9 cellular contexts compared by ENCODE assay signal in the genomic region with DNA sequence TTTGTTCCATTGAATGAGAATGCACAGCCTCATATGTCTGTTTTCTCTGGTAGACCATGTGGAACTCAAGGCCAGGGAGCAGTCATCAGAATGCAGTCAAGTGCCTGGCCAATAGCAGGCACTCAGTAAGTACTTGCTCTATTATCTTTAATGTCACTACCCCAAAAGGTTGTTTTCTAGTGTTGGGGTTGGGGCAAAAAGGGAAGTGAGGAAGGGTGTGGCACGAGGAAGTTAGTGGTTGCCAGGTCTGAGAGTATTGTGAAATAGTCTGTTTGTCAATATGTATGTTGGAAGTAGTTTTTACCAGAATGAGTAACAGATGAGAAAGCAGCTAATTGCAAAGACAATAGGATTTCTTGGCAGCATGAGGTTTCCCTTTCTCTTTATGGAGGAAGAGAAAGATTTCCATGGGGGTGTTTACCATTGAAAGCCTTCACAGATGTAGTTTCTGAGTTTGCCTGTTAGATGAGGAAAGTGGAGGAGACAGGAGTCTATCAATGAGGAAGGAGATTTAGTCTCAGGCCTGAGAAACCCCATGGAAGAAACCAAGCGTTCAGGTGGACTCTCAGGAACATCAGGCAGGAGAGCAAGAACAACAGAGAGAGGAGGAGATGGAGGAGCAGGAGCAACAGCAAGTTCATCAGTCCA. TPM values are rescaled to one million over a fixed set of nuclear protein-coding genes. Genes with fewer than 3 reads are reported as not detected.
A peak's percentile ranks its signal among the peaks of the same experiment; 100 is the strongest.
DNase-seq lines count a peak whose midpoint lies in the region; ATAC-seq and TF ChIP-seq lines count a peak whose summit lies in the region.
"Had no signal": no experiment of that assay in that cellular context is flagged by ENCODE, and none has a peak within 500 bp of the region (broad histone marks: within the 10 kb centered on the region; RNA-seq: fewer than 3 reads in every experiment).

No MANE protein-coding gene starts in this region.

- TF ChIP-seq POLR2A in upper lobe of left lung (IDR thresholded peaks at IDR 0.05) (no peak), testis (IDR thresholded peaks at IDR 0.05) (no peak)

- peak in 2 of 4 donors; percentile 38 to 79 for TF ChIP-seq EP300 in upper lobe of left lung (IDR thresholded peaks at IDR 0.05)

- WGBS in upper lobe of left lung, 2 donors: 34 to 42% methylated on average over 2 of the region's 2 CpGs
- WGBS in testis, 2 donors: 80 to 85% methylated on average over 2 of the region's 2 CpGs

- peak; percentile 69 for ATAC-seq in HG03039 (IDR thresholded peaks at IDR 0.05; ENCODE audit: unreplicated experiment)
- peak; percentile 62 to 78 for ATAC-seq in upper lobe of left lung (ENCODE audit: low FRiP score in 2 of 2)

- H3K27ac ChIP-seq in upper lobe of left lung (peak overlapping the region; percentile 66 to 78 (median 70)), testis (no peak overlapping the region)

- peaks cover 78% of the 10 kb centered on the region for H3K4me1 Mint-ChIP-seq in activated CD4-positive, alpha-beta T cell treated with anti-CD3 and anti-CD28 coated beads, Interleukin-2, amount 10 ng/mL, durations not matched to agents 7 days and 5 days

- no peaks in the 10 kb centered on the region for H3K9me3 Mint-ChIP-seq in activated CD4-positive, alpha-beta T cell treated with anti-CD3 and anti-CD28 coated beads, Interleukin-2, amount 10 ng/mL, durations not matched to agents 7 days and 5 days

- H3K36me3 ChIP-seq in upper lobe of left lung: peaks cover 0 to 37% (median 7%) of the 10 kb centered on the region in 4 donors
- no peaks in the 10 kb centered on the region for H3K36me3 ChIP-seq in testis (ENCODE audit: low read depth, missing control alignments)

- TF ChIP-seq CTCF in fibroblast of the aortic adventitia (IDR thresholded peaks at IDR 0.05; ENCODE audit: insufficient read depth, low read length) (no peak), upper lobe of left lung (IDR thresholded peaks at IDR 0.05) (peak in 1 of 6 experiments; percentile 6), testis (IDR thresholded peaks at IDR 0.05) (no peak)

- H3K4me1 ChIP-seq in upper lobe of left lung (peaks cover 15 to 31% (median 24%) of the 10 kb centered on the region in 4 donors), testis (peaks cover 6% of the 10 kb centered on the region)

- no peak overlapping the region for H3K4me3 ChIP-seq in fibroblast of the aortic adventitia (ENCODE audit: low read depth, low read length)
- H3K4me3 ChIP-seq in upper lobe of left lung: no peak overlapping the region
- H3K4me3 ChIP-seq in testis: no peak overlapping the region

- CTCF ChIA-PET in activated CD4-positive, alpha-beta T cell treated with anti-CD3 and anti-CD28 coated beads, Interleukin-2, amount 10 ng/mL, durations not matched to agents 7 days and 5 days (lab: Charles Lee): interaction anchor here (0.9 to 4.2 kb wide), 7 partner anchors 9 to 169 kb away, joined by 3 to 48 read pairs (median 11); no protein-coding TSS in a partner anchor

- DNase-seq in activated CD4-positive, alpha-beta T cell treated with anti-CD3 and anti-CD28 coated beads, Interleukin-2, amount 10 ng/mL, durations not matched to agents 7 days and 5 days: peak; percentile 69
- no peak for DNase-seq in activated CD4-positive, alpha-beta T cell treated with anti-CD3 and anti-CD28 coated beads for 1 hour
- DNase-seq in SIG-M5 treated with dmso at 0.1 percent for 504 hours (lab: John Stamatoyannopoulos, UW; ENCODE audit: unreplicated experiment): peak; percentile 95
- peak; percentile 53 for DNase-seq in fibroblast of the aortic adventitia (ENCODE audit: low read depth)
- DNase-seq in upper lobe of left lung: peak in 1 of 2 donors; percentile 54
- DNase-seq in testis: no peak
- no peak for DNase-seq in putamen (ENCODE audit: low spot score)

- H3K4me3 Mint-ChIP-seq in activated CD4-positive, alpha-beta T cell treated with anti-CD3 and anti-CD28 coated beads, Interleukin-2, amount 10 ng/mL, durations not matched to agents 7 days and 5 days: peak overlapping the region; percentile 56

- no peaks in the 10 kb centered on the region for H3K27me3 ChIP-seq in upper lobe of left lung
- no peaks in the 10 kb centered on the region for H3K27me3 ChIP-seq in testis

- peaks cover 93% of the 10 kb centered on the region for H3K36me3 Mint-ChIP-seq in activated CD4-positive, alpha-beta T cell treated with anti-CD3 and anti-CD28 coated beads, Interleukin-2, amount 10 ng/mL, durations not matched to agents 7 days and 5 days (ENCODE audit: low read depth)

- H3K9me3 ChIP-seq in upper lobe of left lung (no peaks in the 10 kb centered on the region), testis (no peaks in the 10 kb centered on the region)

- H3K27me3 Mint-ChIP-seq in activated CD4-positive, alpha-beta T cell treated with anti-CD3 and anti-CD28 coated beads, Interleukin-2, amount 10 ng/mL, durations not matched to agents 7 days and 5 days: no peaks in the 10 kb centered on the region

- POLR2A ChIA-PET in activated CD4-positive, alpha-beta T cell treated with anti-CD3 and anti-CD28 coated beads, Interleukin-2, amount 10 ng/mL, durations not matched to agents 7 days and 5 days (lab: Charles Lee): no interaction called here

- peak overlapping the region; percentile 88 for H3K27ac Mint-ChIP-seq in activated CD4-positive, alpha-beta T cell treated with anti-CD3 and anti-CD28 coated beads, Interleukin-2, amount 10 ng/mL, durations not matched to agents 7 days and 5 days

- intact Hi-C loops in testis (cut with DNase I; ENCODE audit: low total_unique reads): loop anchor here (10.0 kb wide), 1 partner anchor 157 kb away; no protein-coding TSS in a partner anchor

RNA-seq across cellular contexts. Expression of a gene that starts 59.6 kb away (rescaled TPM):
- 1 to 10 TPM; 1.8 to 2.3 TPM for total RNA-seq in activated CD4-positive, alpha-beta T cell treated with anti-CD3 and anti-CD28 coated beads, Interleukin-2, amount 10 ng/mL, durations not matched to agents 7 days and 5 days
- total RNA-seq in fibroblast of the aortic adventitia (ENCODE audit: low replicate concordance) (not detected in 2 replicates), upper lobe of left lung (1 to 10 TPM in 2 of 6 donors, under 1 TPM in 1, not detected in 3; 0.76 to 2.4 (median 1.7) TPM), testis (1 to 10 TPM; 2.1 to 3.4 TPM)
- polyA plus RNA-seq in testis (ENCODE audit: insufficient read depth, low read depth, low replicate concordance): 31.7 TPM
- polyA plus RNA-seq: AG04450 had no signal

Comparison
In these comparisons a context has a peak if more than half of its experiments do, and no peak if none do; other contexts are left out.
1. DNase-seq: peak in activated CD4-positive, alpha-beta T cell treated with anti-CD3 and anti-CD28 coated beads, Interleukin-2, amount 10 ng/mL, durations not matched to agents 7 days and 5 days (single experiment), SIG-M5 treated with dmso at 0.1 percent for 504 hours (single experiment) and fibroblast of the aortic adventitia (single experiment); none in activated CD4-positive, alpha-beta T cell treated with anti-CD3 and anti-CD28 coated beads for 1 hour (single experiment), testis (single experiment) and putamen (single experiment).
2. H3K27ac ChIP-seq: peak in upper lobe of left lung (4 of 4); none in testis (0 of 2).